In genomic region chr1:248753715-248754280, GRCh38 we compare ENCODE assay signal across 2 cellular contexts.
TF ChIP-seq lines count a peak whose summit lies in the region.

No MANE protein-coding gene starts in this region.

TF ChIP-seq in A549, 52 proteins besides CTCF, POLR2A, EP300 and RAD21:
- TF ChIP-seq SREBF2 (IDR thresholded peaks at IDR 0.05) = no peak
- TF ChIP-seq, protein P1, sequence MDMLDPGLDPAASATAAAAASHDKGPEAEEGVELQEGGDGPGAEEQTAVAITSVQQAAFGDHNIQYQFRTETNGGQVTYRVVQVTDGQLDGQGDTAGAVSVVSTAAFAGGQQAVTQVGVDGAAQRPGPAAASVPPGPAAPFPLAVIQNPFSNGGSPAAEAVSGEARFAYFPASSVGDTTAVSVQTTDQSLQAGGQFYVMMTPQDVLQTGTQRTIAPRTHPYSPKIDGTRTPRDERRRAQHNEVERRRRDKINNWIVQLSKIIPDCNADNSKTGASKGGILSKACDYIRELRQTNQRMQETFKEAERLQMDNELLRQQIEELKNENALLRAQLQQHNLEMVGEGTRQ (IDR thresholded peaks at IDR 0.05) = peak; percentile 45; the same call in 1 of the 2 replicates

TF ChIP-seq in IMR-90, 13 proteins besides CTCF, POLR2A, EP300 and RAD21:
- TF ChIP-seq CHD1 (IDR thresholded peaks at IDR 0.05; ENCODE audit: low read depth, low read length) (no peak), RCOR1 (IDR thresholded peaks at IDR 0.05; ENCODE audit: insufficient replicate concordance, low read length) (no peak), CEBPB (IDR thresholded peaks at IDR 0.05; ENCODE audit: low read depth, low read length) (no peak), FOS (IDR thresholded peaks at IDR 0.05; ENCODE audit: low read depth, low read length) (no peak), MXI1 (IDR thresholded peaks at IDR 0.05; ENCODE audit: borderline replicate concordance, low read depth, low read length) (no peak), BHLHE40 (IDR thresholded peaks at IDR 0.05; ENCODE audit: low read depth, low read length) (no peak), ELK1 (IDR thresholded peaks at IDR 0.05; ENCODE audit: borderline replicate concordance, low read depth, low read length) (no peak), MAZ (IDR thresholded peaks at IDR 0.05; ENCODE audit: borderline replicate concordance, low read depth, low read length) (no peak), RFX5 (IDR thresholded peaks at IDR 0.05; ENCODE audit: low read depth, low read length) (no peak), MAFK (IDR thresholded peaks at IDR 0.05; ENCODE audit: low read depth, low read length) (no peak), NFE2L2 (IDR thresholded peaks at IDR 0.05; ENCODE audit: low read depth, low read length) (no peak), SMC3 (IDR thresholded peaks at IDR 0.05; ENCODE audit: low read depth, low read length) (no peak)
- TF ChIP-seq, protein P1 (IDR thresholded peaks at IDR 0.05; ENCODE audit: low read depth, low read length) = no peak
